30 cellular contexts compared by ENCODE assay signal in genomic region chr4:102862016-102862415, GRCh38. TPM values are rescaled to one million over a fixed set of nuclear protein-coding genes. Genes with fewer than 3 reads are reported as not detected.
DNase-seq lines count a peak whose midpoint lies in the region; ATAC-seq, FAIRE-seq and TF ChIP-seq lines count a peak whose summit lies in the region.
"Had no signal": no experiment of that assay in that cellular context is flagged by ENCODE, and none has a peak within 500 bp of the region (broad histone marks: within the 10 kb centered on the region; RNA-seq: fewer than 3 reads in every experiment).

No MANE protein-coding gene starts in this region.

- H3K9ac ChIP-seq in kidney (ENCODE audit: low read length in 2 of 2), result no peak overlapping the region

- H3K4me3 ChIP-seq in kidney (ENCODE audit: low read length in 2 of 2), result no peak overlapping the region
- H3K4me3 ChIP-seq: colonic mucosa, heart left ventricle, thyroid gland, vagina had no signal

- TF ChIP-seq CTCF in kidney (IDR thresholded peaks at IDR 0.05; ENCODE audit: borderline replicate concordance, extremely low read depth, insufficient read depth), result no peak

- no peak for ATAC-seq in HG03095 (IDR thresholded peaks at IDR 0.05; ENCODE audit: unreplicated experiment)
- ATAC-seq: activated T-helper 17 cell treated with anti-CD3 and anti-CD28 coated beads, Interleukin-2, amount 50 U/mL, for 72 hours; CD8-positive, alpha-beta T cell; stimulated activated naive CD8-positive, alpha-beta T cell treated with anti-CD3 and anti-CD28 coated beads, Interleukin-15, amount 100 ng/mL, for 72 hours had no signal

- no peak overlapping the region for H3K27ac ChIP-seq in kidney (ENCODE audit: low read depth in 2 of 2, low read length in 2 of 2)
- H3K27ac ChIP-seq: 22Rv1, colonic mucosa, thyroid gland, vagina had no signal

- no peaks in the 10 kb centered on the region for H3K4me1 ChIP-seq in kidney (ENCODE audit: control insufficient read depth in 1 of 2, insufficient read depth in 1 of 2, low read depth in 1 of 2, low read length in 2 of 2)
- H3K4me1 ChIP-seq: colonic mucosa, thyroid gland, vagina had no signal

- H3K9me3 ChIP-seq in kidney (ENCODE audit: control insufficient read depth in 1 of 2, low read length in 2 of 2), result peaks cover 0 to 6% of the 10 kb centered on the region in 2 donors
- H3K9me3 ChIP-seq: colonic mucosa, thyroid gland had no signal

- intact Hi-C loops in kidney (cut with DNase I), result no loop called here

- DNase-seq in SIG-M5 treated with dmso at 0.1 percent for 504 hours (lab: John Stamatoyannopoulos, UW; ENCODE audit: unreplicated experiment) (peak; percentile 71), SIG-M5 (lab: John Stamatoyannopoulos, UW) (no peak), SKM-1 (lab: John Stamatoyannopoulos, UW; ENCODE audit: unreplicated experiment) (peak; percentile 63), kidney (no peak), KG1 (lab: John Stamatoyannopoulos, UW) (no peak), epidermal melanocyte (ENCODE audit: insufficient read length, low spot score) (no peak), midbrain (lab: John Stamatoyannopoulos, UW) (no peak)
- DNase-seq: activated CD4-positive, alpha-beta memory T cell treated with anti-CD3 and anti-CD28 coated beads for 36 hours; activated CD4-positive, CD25-positive, alpha-beta regulatory T cell; activated CD8-positive, alpha-beta memory T cell treated with anti-CD3 and anti-CD28 coated beads, Interleukin-2, amount 50 U/mL, for 48 hours; aorta; CD8-positive, alpha-beta T cell; colonic mucosa; effector memory CD4-positive, alpha-beta T cell; erythroblast; heart left ventricle; mammary epithelial cell; NCI-H1092 treated with DMSO at 0.1 percent for 48 hours; NCI-H187 treated with DMSO at 0.1 percent for 48 hours; NCI-H526 treated with DMSO at 0.1 percent for 48 hours; RPMI8226; stimulated activated naive CD8-positive, alpha-beta T cell treated with anti-CD3 and anti-CD28 coated beads, Interleukin-15, amount 100 ng/mL, for 72 hours; SW 1271; T-helper 9 cell; thyroid gland had no signal

- peak; percentile 37 for FAIRE-seq in kidney (lab: Jason Lieb, UNC)
- FAIRE-seq: GM12891 had no signal

- H3K36me3 ChIP-seq in kidney (ENCODE audit: control insufficient read depth in 1 of 2, insufficient read depth in 2 of 2, low read length in 2 of 2), result no peaks in the 10 kb centered on the region
- H3K36me3 ChIP-seq: colonic mucosa, heart left ventricle, thyroid gland, vagina had no signal

RNA-seq across cellular contexts. Expression of gene CISD2, which starts 6.8 kb away (rescaled TPM):
- 25.6 TPM for total RNA-seq in kidney
- polyA plus RNA-seq in kidney (ENCODE audit: insufficient read depth, low read depth, low replicate concordance), result 46.3 TPM

RNA-seq across cellular contexts. Expression of gene UBE2D3, which starts 34.7 kb away (rescaled TPM):
- 262 TPM for total RNA-seq in kidney
- 173 TPM for polyA plus RNA-seq in kidney (ENCODE audit: insufficient read depth, low read depth, low replicate concordance)

Comparison
In these comparisons a context has a peak if more than half of its experiments do, and no peak if none do; other contexts are left out.
1. DNase-seq: peak in SIG-M5 treated with dmso at 0.1 percent for 504 hours (single experiment) and SKM-1 (single experiment); none in SIG-M5 (single experiment), kidney (single experiment), KG1 (single experiment), epidermal melanocyte (single experiment) and midbrain (single experiment).